Comparison of ENCODE assay signal across 28 cellular contexts in genomic region chr21:46301759-46302158, GRCh38.
"Had no signal": no experiment of that assay in that cellular context is flagged by ENCODE, and none has a peak within 500 bp of the region (broad histone marks: within the 10 kb centered on the region; RNA-seq: fewer than 3 reads in every experiment).

No MANE protein-coding gene starts in this region.

- H3K4me3 ChIP-seq: ovary, psoas muscle, right lobe of liver, sigmoid colon, stomach, thoracic aorta, thyroid gland, tibial nerve, upper lobe of left lung, vagina had no signal

- H3K4me1 ChIP-seq: parathyroid adenoma had no signal

- H3K4me3 Mint-ChIP-seq: natural killer cell treated with Interleukin-12 subunit alpha and Interleukin-12 subunit beta and Interleukin-15 and Interleukin-18, amount 100 ng/mL, for 72 hours; nephron progenitor cell; neural crest cell; stimulated activated effector memory CD8-positive, alpha-beta T cell treated with anti-CD3 and anti-CD28 coated beads, Interleukin-12 subunit alpha, Interleukin-12 subunit beta, amount 100 ng/mL, for 72 hours; stimulated activated naive B cell treated with anti-CD40 and anti-IgM and Interleukin-4, amounts not matched to agents 10 μg/mL and 1 μg/mL and 100 μg/mL, for 72 hours; stimulated activated naive CD8-positive, alpha-beta T cell treated with anti-CD3 and anti-CD28 coated beads, Interleukin-15, Interleukin-2, amounts not matched to agents 100 ng/mL and 50 ng/mL, for 24 hours had no signal

- H3K4me1 Mint-ChIP-seq: neural crest cell; stimulated activated effector memory CD8-positive, alpha-beta T cell treated with anti-CD3 and anti-CD28 coated beads, Interleukin-12 subunit alpha, Interleukin-12 subunit beta, amount 100 ng/mL, for 72 hours had no signal

- H3K27me3 Mint-ChIP-seq: natural killer cell treated with Interleukin-12 subunit alpha and Interleukin-12 subunit beta and Interleukin-15 and Interleukin-18, amount 100 ng/mL, for 72 hours; progenitor cell of endocrine pancreas; stimulated activated naive B cell treated with anti-CD40 and anti-IgM and Interleukin-4, amounts not matched to agents 10 μg/mL and 1 μg/mL and 100 μg/mL, for 72 hours; stimulated activated naive CD8-positive, alpha-beta T cell treated with anti-CD3 and anti-CD28 coated beads, Interleukin-15, Interleukin-2, amounts not matched to agents 100 ng/mL and 50 ng/mL, for 24 hours had no signal

- H3K9me3 ChIP-seq: ovary, psoas muscle, right lobe of liver, sigmoid colon, stomach, thoracic aorta, thyroid gland, tibial nerve, upper lobe of left lung, vagina had no signal

- H3K36me3 ChIP-seq: ovary, right lobe of liver, sigmoid colon, thoracic aorta, thyroid gland, vagina had no signal

- H3K27ac Mint-ChIP-seq: natural killer cell treated with Interleukin-12 subunit alpha and Interleukin-12 subunit beta and Interleukin-15 and Interleukin-18, amount 100 ng/mL, for 72 hours; nephron progenitor cell; progenitor cell of endocrine pancreas; stimulated activated effector memory CD8-positive, alpha-beta T cell treated with anti-CD3 and anti-CD28 coated beads, Interleukin-12 subunit alpha, Interleukin-12 subunit beta, amount 100 ng/mL, for 72 hours; stimulated activated naive B cell treated with anti-CD40 and anti-IgM and Interleukin-4, amounts not matched to agents 10 μg/mL and 1 μg/mL and 100 μg/mL, for 72 hours; stimulated activated naive CD8-positive, alpha-beta T cell treated with anti-CD3 and anti-CD28 coated beads, Interleukin-15, Interleukin-2, amounts not matched to agents 100 ng/mL and 50 ng/mL, for 24 hours had no signal

- H3K9me3 Mint-ChIP-seq: natural killer cell treated with Interleukin-12 subunit alpha and Interleukin-12 subunit beta and Interleukin-15 and Interleukin-18, amount 100 ng/mL, for 72 hours; nephron progenitor cell; neural crest cell; stimulated activated effector memory CD8-positive, alpha-beta T cell treated with anti-CD3 and anti-CD28 coated beads, Interleukin-12 subunit alpha, Interleukin-12 subunit beta, amount 100 ng/mL, for 72 hours; stimulated activated naive B cell treated with anti-CD40 and anti-IgM and Interleukin-4, amounts not matched to agents 10 μg/mL and 1 μg/mL and 100 μg/mL, for 72 hours; stimulated activated naive CD8-positive, alpha-beta T cell treated with anti-CD3 and anti-CD28 coated beads, Interleukin-15, Interleukin-2, amounts not matched to agents 100 ng/mL and 50 ng/mL, for 24 hours had no signal

- H3K27me3 ChIP-seq: ovary, right lobe of liver, thyroid gland, tibial nerve, vagina had no signal

- FAIRE-seq: small intestine, urothelium cell line had no signal

- H3K27ac ChIP-seq: ovary, parathyroid adenoma, psoas muscle, right lobe of liver, sigmoid colon, stomach, thoracic aorta, thyroid gland, tibial nerve, upper lobe of left lung, vagina had no signal

- ATAC-seq: natural killer cell treated with Interleukin-12 subunit alpha and Interleukin-12 subunit beta and Interleukin-15 and Interleukin-18, amount 100 ng/mL, for 72 hours; psoas muscle; right cardiac atrium; right lobe of liver; stimulated activated effector memory CD8-positive, alpha-beta T cell treated with anti-CD3 and anti-CD28 coated beads, Interleukin-12 subunit alpha, Interleukin-12 subunit beta, amount 100 ng/mL, for 72 hours; stimulated activated naive B cell treated with anti-CD40 and anti-IgM and Interleukin-4, amounts not matched to agents 10 μg/mL and 1 μg/mL and 100 μg/mL, for 72 hours had no signal

- DNase-seq: nephron progenitor cell; occipital lobe; ovary; psoas muscle; right cardiac atrium; right lobe of liver; sigmoid colon; small intestine; stimulated activated CD4-positive, alpha-beta T cell treated with anti-CD3 and anti-CD28 coated beads, Interleukin-15, amount 100 ng/mL, for 24 hours; stimulated activated CD4-positive, alpha-beta T cell treated with anti-CD3 and anti-CD28 coated beads, Interleukin-2, amount 100 ng/mL, for 24 hours; stimulated activated CD4-positive, alpha-beta T cell treated with anti-CD3 and anti-CD28 coated beads, Interleukin-2, amount 100 ng/mL, for 48 hours; stimulated activated CD4-positive, alpha-beta T cell treated with anti-CD3 and anti-CD28 coated beads, Interleukin-4, amount 100 ng/mL, for 24 hours; stimulated activated naive B cell treated with anti-CD40 and anti-IgM and Interleukin-4, amounts not matched to agents 10 μg/mL and 1 μg/mL and 100 μg/mL, for 72 hours; stimulated activated naive CD4-positive, alpha-beta T cell treated with Interleukin-2 at 50 U/mL for 16 hours; stomach; thyroid gland; trophoblast cell; upper lobe of left lung had no signal
